ENCODE assay signal across 21 cellular contexts in the genomic region with DNA sequence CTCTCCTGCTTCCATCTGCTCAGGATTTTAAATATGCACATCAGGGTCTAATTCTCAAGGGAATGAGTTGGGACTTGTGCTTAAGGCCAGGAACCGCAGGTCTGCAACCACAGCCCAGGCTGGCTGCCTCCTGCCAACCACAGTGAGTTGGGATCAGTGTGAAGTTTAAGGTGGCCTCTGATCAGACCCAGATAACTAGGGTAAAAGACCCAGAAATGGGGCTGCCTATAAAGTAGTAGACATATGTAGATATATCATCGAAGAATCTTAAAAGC.
DNase-seq lines count a peak whose midpoint lies in the region; ATAC-seq and TF ChIP-seq lines count a peak whose summit lies in the region.
"Had no signal": no experiment of that assay in that cellular context is flagged by ENCODE, and none has a peak within 500 bp of the region (broad histone marks: within the 10 kb centered on the region; RNA-seq: fewer than 3 reads in every experiment).

No MANE protein-coding gene starts in this region.

- H3K4me1 Mint-ChIP-seq in glutamatergic neuron (ENCODE audit: low read depth, unreplicated experiment) (peaks cover 20% of the 10 kb centered on the region), nephron progenitor cell (peaks cover 28% of the 10 kb centered on the region)
- H3K4me1 Mint-ChIP-seq in naive thymus-derived CD8-positive, alpha-beta T cell: peaks cover 2 to 5% (median 3%) of the 10 kb centered on the region in 4 donors
- H3K4me1 Mint-ChIP-seq: immature natural killer cell had no signal

- POLR2A ChIA-PET in naive thymus-derived CD8-positive, alpha-beta T cell (lab: Charles Lee): no interaction called here

- no peaks in the 10 kb centered on the region for H3K27me3 Mint-ChIP-seq in glutamatergic neuron (ENCODE audit: unreplicated experiment)
- H3K27me3 Mint-ChIP-seq in naive thymus-derived CD8-positive, alpha-beta T cell: peaks cover 0 to 12% (median 2%) of the 10 kb centered on the region in 5 donors
- peaks cover 2% of the 10 kb centered on the region for H3K27me3 Mint-ChIP-seq in nephron progenitor cell (ENCODE audit: low read depth, poor library complexity)

- peak overlapping the region; percentile 47 for H3K27ac ChIP-seq in VCaP
- H3K27ac ChIP-seq: heart left ventricle, left ventricle myocardium inferior, right atrium auricular region had no signal

- no peak for ATAC-seq in naive thymus-derived CD8-positive, alpha-beta T cell
- ATAC-seq in HG02970 (IDR thresholded peaks at IDR 0.05; ENCODE audit: low FRiP score, unreplicated experiment): no peak
- ATAC-seq: Right ventricle myocardium inferior had no signal

- peaks cover 12% of the 10 kb centered on the region for H3K9me3 Mint-ChIP-seq in glutamatergic neuron (ENCODE audit: unreplicated experiment)
- no peaks in the 10 kb centered on the region for H3K9me3 Mint-ChIP-seq in naive thymus-derived CD8-positive, alpha-beta T cell
- H3K9me3 Mint-ChIP-seq in nephron progenitor cell: no peaks in the 10 kb centered on the region
- H3K9me3 Mint-ChIP-seq: immature natural killer cell had no signal

- no peak for TF ChIP-seq CTCF in VCaP (conservative IDR thresholded peaks at IDR 0.05)
- no peak for TF ChIP-seq CTCF in glutamatergic neuron (IDR thresholded peaks at IDR 0.05; ENCODE audit: partially characterized antibody, unreplicated experiment)
- TF ChIP-seq CTCF in nephron progenitor cell (IDR thresholded peaks at IDR 0.05): no peak

- H3K36me3 Mint-ChIP-seq in glutamatergic neuron (ENCODE audit: unreplicated experiment): no peaks in the 10 kb centered on the region
- H3K36me3 Mint-ChIP-seq in naive thymus-derived CD8-positive, alpha-beta T cell: no peaks in the 10 kb centered on the region
- peaks cover 9% of the 10 kb centered on the region for H3K36me3 Mint-ChIP-seq in nephron progenitor cell (ENCODE audit: low read depth)
- H3K36me3 Mint-ChIP-seq: immature natural killer cell had no signal

- H3K4me3 Mint-ChIP-seq in glutamatergic neuron (ENCODE audit: unreplicated experiment) (peak overlapping the region; percentile 57), nephron progenitor cell (no peak overlapping the region)
- H3K4me3 Mint-ChIP-seq in naive thymus-derived CD8-positive, alpha-beta T cell: peak overlapping the region in 1 of 10 donors; percentile 7
- H3K4me3 Mint-ChIP-seq: immature natural killer cell had no signal

- peak overlapping the region; percentile 84 for H3K27ac Mint-ChIP-seq in glutamatergic neuron (ENCODE audit: unreplicated experiment)
- no peak overlapping the region for H3K27ac Mint-ChIP-seq in naive thymus-derived CD8-positive, alpha-beta T cell
- H3K27ac Mint-ChIP-seq in nephron progenitor cell: no peak overlapping the region
- H3K27ac Mint-ChIP-seq: immature natural killer cell had no signal

- DNase-seq in NCI-H82 (lab: John Stamatoyannopoulos, UW) (peak; percentile 62), NCI-H82 treated with DMSO at 0.1 percent for 48 hours (lab: John Stamatoyannopoulos, UW; ENCODE audit: unreplicated experiment) (no peak), glutamatergic neuron (peak; percentile 17), nephron progenitor cell (no peak), hypothalamus (lab: John Stamatoyannopoulos, UW) (no peak)
- DNase-seq in naive thymus-derived CD8-positive, alpha-beta T cell: no peak
- DNase-seq: activated CD4-positive, alpha-beta T cell treated with anti-CD3 and anti-CD28 coated beads for 1 hour; activated naive CD4-positive, alpha-beta T cell treated with anti-CD3 and anti-CD28 coated beads, Interleukin-2, amount 50 U/mL, for 16 hours; activated T-cell treated with anti-CD3 and anti-CD28 coated beads, Interleukin-2, amount 50 U/mL, for 48 hours; anterior cingulate cortex; effector memory CD4-positive, alpha-beta T cell; heart left ventricle; left ventricle myocardium inferior; MM.1S; occipital lobe; stimulated activated CD4-positive, alpha-beta T cell treated with anti-CD3 and anti-CD28 coated beads, Interleukin-12 subunit alpha, Interleukin-12 subunit beta, amount 100 ng/mL, for 4 hours had no signal

Comparison
In these comparisons a context has a peak if more than half of its experiments do, and no peak if none do; other contexts are left out.
1. DNase-seq: peak in NCI-H82 (single experiment) and glutamatergic neuron (single experiment); none in NCI-H82 treated with DMSO at 0.1 percent for 48 hours (single experiment), naive thymus-derived CD8-positive, alpha-beta T cell (0 of 10), nephron progenitor cell (single experiment) and hypothalamus (0 of 51).